In the genomic region with DNA sequence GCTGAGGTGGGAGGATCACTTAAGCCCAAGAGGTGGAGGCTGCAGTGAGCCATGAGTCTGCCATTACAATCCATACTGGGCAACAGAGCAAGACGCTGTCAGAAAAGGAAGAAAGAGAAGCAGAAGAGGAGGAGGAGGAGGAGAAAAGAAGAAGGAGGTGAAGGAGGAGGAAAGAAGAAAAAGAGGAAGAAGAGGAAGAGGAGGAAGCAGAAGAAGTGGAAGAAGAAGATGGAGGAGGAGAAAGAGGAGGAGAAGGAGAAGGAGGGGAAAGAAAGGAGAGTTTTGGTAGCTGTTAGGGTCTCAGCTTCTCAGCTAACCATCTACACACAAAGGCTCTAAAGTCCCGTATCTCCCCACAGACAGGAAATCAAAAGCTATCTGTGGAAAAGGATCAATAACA, we compare ENCODE assay signal across 27 cellular contexts. TPM values are rescaled to one million over a fixed set of nuclear protein-coding genes. Genes with fewer than 3 reads are reported as not detected.
DNase-seq lines count a peak whose midpoint lies in the region; ATAC-seq, FAIRE-seq and TF ChIP-seq lines count a peak whose summit lies in the region.
"Had no signal": no experiment of that assay in that cellular context is flagged by ENCODE, and none has a peak within 500 bp of the region (broad histone marks: within the 10 kb centered on the region; RNA-seq: fewer than 3 reads in every experiment).

No MANE protein-coding gene starts in this region.

- no peak overlapping the region for H4K8ac ChIP-seq in H1 (ENCODE audit: extremely low read depth, insufficient read depth, low read length)

- H2BK20ac ChIP-seq in H1 (ENCODE audit: low read length), result no peak overlapping the region

- ATAC-seq in activated T-helper 17 cell treated with anti-CD3 and anti-CD28 coated beads, Interleukin-2, amount 50 U/mL, for 72 hours (replicated peaks), result no peak
- no peak for ATAC-seq in HG03432 (IDR thresholded peaks at IDR 0.05; ENCODE audit: unreplicated experiment)
- ATAC-seq: GM12878 had no signal

- H3K56ac ChIP-seq in H1 (replicated peaks; ENCODE audit: insufficient read length, low read depth, low read length), result no peak overlapping the region

- TF ChIP-seq CTCF in H1 (IDR thresholded peaks at IDR 0.05; ENCODE audit: control extremely low read depth in 1 of 3, insufficient read depth in 1 of 3, low read depth in 1 of 3, low read length in 3 of 3) (no peak), dorsolateral prefrontal cortex (IDR thresholded peaks at IDR 0.05 in 54 of 56, conservative IDR thresholded peaks at IDR 0.05 in 2 of 56; ENCODE audit: low read depth in 1 of 56, partially characterized antibody in 56 of 56) (no peak)

- H3K79me2 ChIP-seq in H1 (ENCODE audit: control insufficient read depth in 1 of 2, insufficient read depth in 2 of 2, low read length in 2 of 2), result no peaks in the 10 kb centered on the region

- H2BK15ac ChIP-seq in H1 (ENCODE audit: low read length), result 0 out of 2 replicates have a peak overlapping the region, but pooled peaks have one; percentile 46

- H3K79me1 ChIP-seq in H1 (ENCODE audit: low read depth, low read length), result no peaks in the 10 kb centered on the region

- H3K27ac ChIP-seq in H1 (ENCODE audit: low read depth, low read length), result no peak overlapping the region
- no peak overlapping the region for H3K27ac ChIP-seq in dorsolateral prefrontal cortex
- H3K27ac ChIP-seq: BLaER1 had no signal

- no peaks in the 10 kb centered on the region for H3K27me3 Mint-ChIP-seq in activated T-helper 17 cell treated with anti-CD3 and anti-CD28 coated beads, Interleukin-2, amount 50 U/mL, for 72 hours
- H3K27me3 Mint-ChIP-seq: CD4-positive, alpha-beta memory T cell had no signal

- no peak overlapping the region for H3K14ac ChIP-seq in H1 (ENCODE audit: insufficient read length)

- no peak overlapping the region for H2BK5ac ChIP-seq in H1 (ENCODE audit: low read depth, low read length)

- H3K18ac ChIP-seq in H1 (ENCODE audit: extremely low read depth, low read length), result no peak overlapping the region

- H4K20me1 ChIP-seq in H1 (replicated peaks in 1 of 2; ENCODE audit: control insufficient read depth in 1 of 2, insufficient read depth in 2 of 2, low read length in 2 of 2), result no peaks in the 10 kb centered on the region
- H4K20me1 ChIP-seq: BLaER1 had no signal

- no peak overlapping the region for H2AK5ac ChIP-seq in H1 (ENCODE audit: low read depth, low read length)

- H2BK12ac ChIP-seq in H1 (ENCODE audit: low read depth, low read length), result no peak overlapping the region

- H3K27me3 ChIP-seq in H1 (replicated peaks in 1 of 4; ENCODE audit: control insufficient read depth in 3 of 4, extremely low read depth in 1 of 4, insufficient read depth in 3 of 4, low read length in 3 of 4) (no peaks in the 10 kb centered on the region), dorsolateral prefrontal cortex (no peaks in the 10 kb centered on the region)
- H3K27me3 ChIP-seq: BLaER1 had no signal

- H3K4me3 ChIP-seq in H1 (ENCODE audit: extremely low read depth in 1 of 4, insufficient read depth in 2 of 4, low read depth in 3 of 4, low read length in 4 of 4) (no peak overlapping the region), dorsolateral prefrontal cortex (no peak overlapping the region)
- H3K4me3 ChIP-seq: BLaER1, GM12878 had no signal

- TF ChIP-seq RAD21 in H1 (IDR thresholded peaks at IDR 0.05 in 1 of 2, conservative IDR thresholded peaks at IDR 0.05 in 1 of 2; ENCODE audit: low read depth in 2 of 2, low read length in 2 of 2), result no peak

- no peak overlapping the region for H3K23ac ChIP-seq in H1 (ENCODE audit: insufficient read length)

- no peak for TF ChIP-seq POLR2A in H1 (IDR thresholded peaks at IDR 0.05; ENCODE audit: control extremely low read depth in 1 of 2, low read depth in 2 of 2, low read length in 2 of 2)

- no peaks in the 10 kb centered on the region for H3K36me3 Mint-ChIP-seq in activated T-helper 17 cell treated with anti-CD3 and anti-CD28 coated beads, Interleukin-2, amount 50 U/mL, for 72 hours (ENCODE audit: low read depth)
- H3K36me3 Mint-ChIP-seq: CD14-positive monocyte; CD4-positive, alpha-beta memory T cell; CD4-positive, CD25-positive, alpha-beta regulatory T cell; CD8-positive, alpha-beta memory T cell had no signal

- H3K4me1 ChIP-seq in H1 (replicated peaks in 1 of 4; ENCODE audit: control insufficient read depth in 3 of 4, insufficient read depth in 4 of 4, low read length in 3 of 4), result peaks cover 3 to 12% (median 6%) of the 10 kb centered on the region in 4 experiments; a peak in 6 of 7 replicates
- H3K4me1 ChIP-seq: BE2C had no signal

- H3K36me3 ChIP-seq in H1 (ENCODE audit: control insufficient read depth in 2 of 4, insufficient read depth in 4 of 4, low read length in 3 of 4), result no peaks in the 10 kb centered on the region
- H3K36me3 ChIP-seq: BE2C, BLaER1 had no signal

- TF ChIP-seq EP300 in H1 (IDR thresholded peaks at IDR 0.05; ENCODE audit: borderline replicate concordance in 1 of 2, low read depth in 2 of 2, low read length in 2 of 2), result no peak

- peak overlapping the region; percentile 22 for H3K27ac Mint-ChIP-seq in activated T-helper 17 cell treated with anti-CD3 and anti-CD28 coated beads, Interleukin-2, amount 50 U/mL, for 72 hours
- H3K27ac Mint-ChIP-seq: CD4-positive, CD25-positive, alpha-beta regulatory T cell; CD8-positive, alpha-beta memory T cell had no signal

- no peak for DNase-seq in H1 (ENCODE audit: low read depth in 1 of 2, low spot score in 2 of 2)
- DNase-seq in dorsolateral prefrontal cortex, result no peak
- DNase-seq in SK-N-DZ (ENCODE audit: low spot score), result no peak
- DNase-seq: 8988T; ACHN; BE2C; C1 segment of cervical spinal cord; CD4-positive, alpha-beta memory T cell; CD4-positive, CD25-positive, alpha-beta regulatory T cell; CD8-positive, alpha-beta memory T cell; COR-L47; DMS 273 treated with DMSO at 0.1 percent for 48 hours; DMS153; DMS53; DMS79; DND-41; EL; GDM1 had no signal

- WGBS in H1 (ENCODE audit: extremely low coverage in 1 of 2, insufficient coverage in 1 of 2, insufficient read length in 1 of 2, insufficient replicate concordance in 2 of 2, low coverage in 1 of 2, low lambda C conversion rate in 2 of 2, missing lambda C conversion rate in 1 of 2), 2 experiments, result 93% methylated on average over 2 of the region's 2 CpGs; no CpG with 5 or more reads in 1 of the 2 experiments

- no peak overlapping the region for H3K4ac ChIP-seq in H1 (replicated peaks; ENCODE audit: insufficient read length, low read depth, low read length)

- intact Hi-C loops in dorsolateral prefrontal cortex (cut with DNase I), result no loop called here

- no peak overlapping the region for H3K4me3 Mint-ChIP-seq in activated T-helper 17 cell treated with anti-CD3 and anti-CD28 coated beads, Interleukin-2, amount 50 U/mL, for 72 hours
- H3K4me3 Mint-ChIP-seq: CD14-positive monocyte; CD4-positive, alpha-beta memory T cell; CD4-positive, CD25-positive, alpha-beta regulatory T cell; CD8-positive, alpha-beta memory T cell had no signal

- H3K9me3 ChIP-seq in H1 (ENCODE audit: insufficient read depth in 2 of 2, low read depth in 1 of 2, low read length in 1 of 2), result no peaks in the 10 kb centered on the region
- H3K9me3 ChIP-seq: BE2C, BLaER1 had no signal

- H3K23me2 ChIP-seq in H1 (ENCODE audit: low read depth, low read length), result no peaks in the 10 kb centered on the region

- H3K4me1 Mint-ChIP-seq in activated T-helper 17 cell treated with anti-CD3 and anti-CD28 coated beads, Interleukin-2, amount 50 U/mL, for 72 hours, result peaks cover 14% of the 10 kb centered on the region

- CTCF ChIA-PET in H1 (lab: Charles Lee; ENCODE audit: partially characterized antibody), result interaction anchor here (1.0 to 1.3 kb wide), 2 partner anchors 31 to 84 kb away, joined by 3 read pairs; no protein-coding TSS in a partner anchor

- H4K5ac ChIP-seq in H1 (ENCODE audit: insufficient read length, low read depth, low read length), result no peak overlapping the region

- H3K4me2 ChIP-seq in H1 (ENCODE audit: insufficient read depth in 1 of 2, low read depth in 2 of 2, low read length in 2 of 2), result no peak overlapping the region
- H3K4me2 ChIP-seq: BLaER1 had no signal

- H3K9me3 Mint-ChIP-seq in activated T-helper 17 cell treated with anti-CD3 and anti-CD28 coated beads, Interleukin-2, amount 50 U/mL, for 72 hours, result no peaks in the 10 kb centered on the region
- H3K9me3 Mint-ChIP-seq: CD14-positive monocyte; CD4-positive, alpha-beta memory T cell; CD8-positive, alpha-beta memory T cell had no signal

- no peak overlapping the region for H3K9ac ChIP-seq in H1 (replicated peaks in 1 of 4; ENCODE audit: extremely low read depth in 1 of 4, low read depth in 3 of 4, low read length in 3 of 4)
- H3K9ac ChIP-seq: BLaER1 had no signal

- H2AFZ ChIP-seq in H1 (ENCODE audit: low read length), result no peak overlapping the region

- POLR2A ChIA-PET in H1 (lab: Charles Lee; ENCODE audit: partially characterized antibody), result no interaction called here

- no peak for FAIRE-seq in H1 (lab: Jason Lieb, UNC)
- FAIRE-seq: A204.1, GM12878, GM12892, GM18507 had no signal

- no peak overlapping the region for H2BK120ac ChIP-seq in H1 (replicated peaks; ENCODE audit: low read depth, low read length)

- H4K91ac ChIP-seq in H1 (replicated peaks; ENCODE audit: insufficient read length, low read length), result no peak overlapping the region

RNA-seq across cellular contexts. Expression of a gene that starts 23.7 kb away (rescaled TPM):
- total RNA-seq in activated T-helper 17 cell treated with anti-CD3 and anti-CD28 coated beads, Interleukin-2, amount 50 U/mL, for 72 hours, result 10 to 100 TPM; 34.4 to 40.3 TPM
- total RNA-seq in H1 (2021; fragmentation: NEBNext Ultra II Directional; extraction: Animal tissue kit (Norgen Biotek cat#: 25700)), result 11.1 and 12.0 TPM in 2 replicates
- polyA plus RNA-seq in H1 (2011; rRNA removed), result 18.4 and 21.8 TPM in 2 replicates
- polyA plus RNA-seq in H1 (2011; cell fraction: cytosol; rRNA removed), result 16.3 TPM
- polyA plus RNA-seq in H1 (2011; cell fraction: nucleus; rRNA removed), result 15.9 TPM
- 5.3 to 10.2 TPM (median 9.3 TPM) in 4 replicates for polyA plus RNA-seq in H1 (2012, experiment 1 of 2)
- 11.5 TPM for polyA plus RNA-seq in H1 (2012, experiment 2 of 2)
- 6.0 TPM for polyA plus RNA-seq in H1 (2013, experiment 1 of 2)
- polyA plus RNA-seq in H1 (2013, experiment 2 of 2), result 5.8 TPM
- 6.3 and 6.7 TPM in 2 replicates for polyA minus RNA-seq in H1 (2011; rRNA and poly(A)+ RNA removed)
- polyA minus RNA-seq in H1 (2011; cell fraction: cytosol; rRNA and poly(A)+ RNA removed), result 11.9 TPM
- 18.6 TPM for polyA minus RNA-seq in H1 (2011; cell fraction: nucleus; rRNA and poly(A)+ RNA removed)
- total RNA-seq in dorsolateral prefrontal cortex, result 10 to 100 TPM in 32 of 120 experiments, 1 to 10 TPM in 88; 3.7 to 27.9 (median 8.5) TPM
- 3.3 and 4.2 TPM in 2 replicates for polyA plus RNA-seq in SK-N-DZ (2014; cell fraction: cytosol; rRNA removed)
- polyA plus RNA-seq in SK-N-DZ (2014; cell fraction: nucleus; rRNA removed), result 2.6 and 3.7 TPM in 2 replicates
- total RNA-seq: A673 had no signal

RNA-seq across cellular contexts. Expression of a gene that starts 35.5 kb away (rescaled TPM):
- total RNA-seq in activated T-helper 17 cell treated with anti-CD3 and anti-CD28 coated beads, Interleukin-2, amount 50 U/mL, for 72 hours, result 100 to 1,000 TPM in 1 of 2 donors, 10 to 100 TPM in 1; 59.4 to 102 TPM
- 38.0 and 41.5 TPM in 2 replicates for total RNA-seq in H1 (2021; fragmentation: NEBNext Ultra II Directional; extraction: Animal tissue kit (Norgen Biotek cat#: 25700))
- polyA plus RNA-seq in H1 (2011; rRNA removed), result 22.8 and 29.1 TPM in 2 replicates
- 36.0 TPM for polyA plus RNA-seq in H1 (2011; cell fraction: cytosol; rRNA removed)
- 35.2 TPM for polyA plus RNA-seq in H1 (2011; cell fraction: nucleus; rRNA removed)
- polyA plus RNA-seq in H1 (2012, experiment 1 of 2), result 28.3 to 36.0 TPM (median 33.8 TPM) in 4 replicates
- polyA plus RNA-seq in H1 (2012, experiment 2 of 2), result 21.5 TPM
- 49.0 TPM for polyA plus RNA-seq in H1 (2013, experiment 1 of 2)
- polyA plus RNA-seq in H1 (2013, experiment 2 of 2), result 48.9 TPM
- 25.6 and 43.4 TPM in 2 replicates for polyA minus RNA-seq in H1 (2011; rRNA and poly(A)+ RNA removed)
- 21.2 TPM for polyA minus RNA-seq in H1 (2011; cell fraction: cytosol; rRNA and poly(A)+ RNA removed)
- 48.4 TPM for polyA minus RNA-seq in H1 (2011; cell fraction: nucleus; rRNA and poly(A)+ RNA removed)
- 10 to 100 TPM; 31.6 to 72.5 (median 52.7) TPM for total RNA-seq in dorsolateral prefrontal cortex
- polyA plus RNA-seq in SK-N-DZ (2014; cell fraction: cytosol; rRNA removed), result 48.4 and 60.7 TPM in 2 replicates
- polyA plus RNA-seq in SK-N-DZ (2014; cell fraction: nucleus; rRNA removed), result 44.6 and 56.1 TPM in 2 replicates
